8 cellular contexts compared by ENCODE assay signal in genomic region chr2:47072728-47073191, GRCh38.
DNase-seq lines count a peak whose midpoint lies in the region; ATAC-seq and TF ChIP-seq lines count a peak whose summit lies in the region.

No MANE protein-coding gene starts in this region.

- H3K36me3 Mint-ChIP-seq in WTC11 (no peaks in the 10 kb centered on the region), immature natural killer cell (peaks cover 1 to 16% (median 4%) of the 10 kb centered on the region in 3 donors)

- RAD21 ChIA-PET in HCT116 (lab: Charles Lee; ENCODE audit: low non-redundant PET in 1 of 2, low total read pairs in 2 of 2, uncharacterized antibody in 2 of 2, unreplicated experiment in 2 of 2), result no interaction called here

- H3K9me3 Mint-ChIP-seq in WTC11 (no peaks in the 10 kb centered on the region), immature natural killer cell (no peaks in the 10 kb centered on the region)

- H3K9ac ChIP-seq in HCT116 (ENCODE audit: low read length), result 0 out of 2 replicates have a peak overlapping the region, but pooled peaks have one; percentile 18

- peaks cover 72 to 100% of the 10 kb centered on the region in 2 experiments for H3K4me1 ChIP-seq in HCT116 (ENCODE audit: control insufficient read depth in 1 of 2, insufficient read depth in 2 of 2, low read length in 2 of 2)

- 0 out of 4 replicates have a peak, but pooled peaks cover 0 to 3% of the 10 kb centered on the region in 2 experiments for H3K36me3 ChIP-seq in HCT116 (ENCODE audit: control insufficient read depth in 1 of 2, insufficient read depth in 2 of 2, low read length in 2 of 2)

- peaks cover 81% of the 10 kb centered on the region for H3K79me2 ChIP-seq in HCT116 (ENCODE audit: insufficient read depth, low read length)

- CTCF ChIA-PET in HCT116 (lab: Charles Lee), result no interaction called here
- CTCF ChIA-PET in WTC11 (lab: Charles Lee), result interaction anchor here (1.2 to 3.0 kb wide), 4 partner anchors 11 to 251 kb away, joined by 3 to 13 read pairs (median 7); no protein-coding TSS in a partner anchor

- H3K4me3 Mint-ChIP-seq in WTC11, result no peak overlapping the region
- H3K4me3 Mint-ChIP-seq in immature natural killer cell, result peak overlapping the region in 2 of 5 donors; percentile 26 to 39

- BruUV-seq in HCT116 (replicated peaks; lab: Mats Ljungman, UMichigan), result no TSS peak

- H3K4me2 ChIP-seq in HCT116 (ENCODE audit: low read length), result no peak overlapping the region

- DNase-seq in HCT116 (ENCODE audit: low read depth, low spot score) (no peak), WTC11 (ENCODE audit: low spot score) (no peak), immature natural killer cell (peak in 2 of 3 donors; percentile 13 to 18), activated gamma-delta T cell treated with Interleukin-2 at 50 U/mL for 16 hours (no peak), kidney glomerular epithelial cell (lab: John Stamatoyannopoulos, UW) (no peak)

- H3K27me3 Mint-ChIP-seq in WTC11 (ENCODE audit: low read depth), result no peaks in the 10 kb centered on the region; the same call in 1 of the 2 replicates
- peaks cover 0 to 8% (median 7%) of the 10 kb centered on the region in 3 donors for H3K27me3 Mint-ChIP-seq in immature natural killer cell (ENCODE audit: low read depth in 3 of 3)

- H3K27me3 ChIP-seq in HCT116 (ENCODE audit: insufficient read depth, low read length), result no peaks in the 10 kb centered on the region

- no peak for ATAC-seq in HCT116
- ATAC-seq in WTC11, result no peak
- no peak for ATAC-seq in GM21390 (IDR thresholded peaks at IDR 0.05; ENCODE audit: unreplicated experiment)
- no peak for ATAC-seq in HG02623 (IDR thresholded peaks at IDR 0.05; ENCODE audit: unreplicated experiment)

- no peak overlapping the region for H2AFZ ChIP-seq in HCT116 (ENCODE audit: low read depth, low read length, poor library complexity, severe bottlenecking)

- H3K9me2 ChIP-seq in HCT116 (ENCODE audit: insufficient read depth), result no peaks in the 10 kb centered on the region

- no peaks in the 10 kb centered on the region for H4K20me1 ChIP-seq in HCT116 (ENCODE audit: insufficient read depth)

- no peak for TF ChIP-seq RAD21 in HCT116 (IDR thresholded peaks at IDR 0.05; ENCODE audit: low read depth)

- TF ChIP-seq POLR2A in HCT116 (IDR thresholded peaks at IDR 0.05; ENCODE audit: borderline replicate concordance, extremely low read depth, insufficient read depth, insufficient read length), result no peak

- TF ChIP-seq CTCF in HCT116 (IDR thresholded peaks at IDR 0.05 in 2 of 3, conservative IDR thresholded peaks at IDR 0.05 in 1 of 3; ENCODE audit: borderline replicate concordance in 1 of 3, insufficient read depth in 1 of 3, low read depth in 2 of 3, low read length in 2 of 3), result no peak
- TF ChIP-seq CTCF in WTC11 (IDR thresholded peaks at IDR 0.05), result no peak

- H3K27ac Mint-ChIP-seq in WTC11 (peak overlapping the region; percentile 39), immature natural killer cell (peak overlapping the region in 4 of 6 donors; percentile 15 to 66 (median 40))

- H3K4me1 Mint-ChIP-seq in WTC11 (peaks cover 58% of the 10 kb centered on the region), immature natural killer cell (peaks cover 36 to 47% of the 10 kb centered on the region in 2 donors)

- H3K27ac ChIP-seq in HCT116 (ENCODE audit: low read depth, low read length) (peak overlapping the region; percentile 71; the same call in 1 of the 2 replicates), skin epidermis (peak overlapping the region; percentile 56 to 94 (median 82))

- intact Hi-C loops in HCT116 (cut with micrococcal nuclease), result no loop called here

- no peak overlapping the region for H3K4me3 ChIP-seq in HCT116 (replicated peaks in 1 of 2; ENCODE audit: low read depth in 1 of 2, low read length in 2 of 2)
- no peak overlapping the region for H3K4me3 ChIP-seq in skin epidermis

- POLR2A ChIA-PET in HCT116 (lab: Charles Lee) (interaction anchor here (1.5 kb wide), 1 partner anchor 15 kb away, joined by 3 read pairs; no protein-coding TSS in a partner anchor), WTC11 (lab: Charles Lee) (interaction anchor here (1.3 kb wide), 1 partner anchor 272 kb away, joined by 4 read pairs; no protein-coding TSS in a partner anchor)

- H3K9me3 ChIP-seq in HCT116 (ENCODE audit: control insufficient read depth in 1 of 2, insufficient read depth in 1 of 2, low read depth in 1 of 2, low read length in 2 of 2), result no peaks in the 10 kb centered on the region

TF ChIP-seq in HCT116, 20 proteins besides CTCF, POLR2A, EP300 and RAD21:
- no peak for TF ChIP-seq ZBTB33 (IDR thresholded peaks at IDR 0.05; ENCODE audit: extremely low read depth, insufficient replicate concordance, low read length)
- TF ChIP-seq ELF1 (IDR thresholded peaks at IDR 0.05; ENCODE audit: borderline replicate concordance, low read depth), result no peak
- no peak for TF ChIP-seq SIN3A (IDR thresholded peaks at IDR 0.05; ENCODE audit: low read depth)
- no peak for TF ChIP-seq POLR2AphosphoS5 (IDR thresholded peaks at IDR 0.05; ENCODE audit: low read depth, low read length)
- TF ChIP-seq MAX (IDR thresholded peaks at IDR 0.05), result no peak
- no peak for TF ChIP-seq ZFX (IDR thresholded peaks at IDR 0.05)
- TF ChIP-seq EZH2phosphoT487 (IDR thresholded peaks at IDR 0.05; ENCODE audit: borderline replicate concordance), result no peak
- TF ChIP-seq SP1 (IDR thresholded peaks at IDR 0.05; ENCODE audit: low read depth), result no peak
- no peak for TF ChIP-seq SRF (IDR thresholded peaks at IDR 0.05; ENCODE audit: low read depth)
- TF ChIP-seq YY1 (IDR thresholded peaks at IDR 0.05; ENCODE audit: extremely low read depth, insufficient replicate concordance, low read depth, low read length), result no peak

TF ChIP-seq in WTC11, 78 proteins besides CTCF, POLR2A, EP300 and RAD21:
- TF ChIP-seq OVOL2 (CRISPR knock-in tag; IDR thresholded peaks at IDR 0.05; ENCODE audit: borderline replicate concordance) (no peak), KAT7 (CRISPR knock-in tag; IDR thresholded peaks at IDR 0.05; ENCODE audit: borderline replicate concordance) (no peak), SMAD4 (CRISPR knock-in tag; IDR thresholded peaks at IDR 0.05) (no peak), NR2C2 (CRISPR knock-in tag; IDR thresholded peaks at IDR 0.05) (no peak), AR (CRISPR knock-in tag; IDR thresholded peaks at IDR 0.05) (no peak), ZNF138 (CRISPR knock-in tag; conservative IDR thresholded peaks at IDR 0.05) (no peak), CREM (CRISPR knock-in tag; IDR thresholded peaks at IDR 0.05) (no peak), ATF1 (CRISPR knock-in tag; IDR thresholded peaks at IDR 0.05) (no peak)
- TF ChIP-seq, protein P1, sequence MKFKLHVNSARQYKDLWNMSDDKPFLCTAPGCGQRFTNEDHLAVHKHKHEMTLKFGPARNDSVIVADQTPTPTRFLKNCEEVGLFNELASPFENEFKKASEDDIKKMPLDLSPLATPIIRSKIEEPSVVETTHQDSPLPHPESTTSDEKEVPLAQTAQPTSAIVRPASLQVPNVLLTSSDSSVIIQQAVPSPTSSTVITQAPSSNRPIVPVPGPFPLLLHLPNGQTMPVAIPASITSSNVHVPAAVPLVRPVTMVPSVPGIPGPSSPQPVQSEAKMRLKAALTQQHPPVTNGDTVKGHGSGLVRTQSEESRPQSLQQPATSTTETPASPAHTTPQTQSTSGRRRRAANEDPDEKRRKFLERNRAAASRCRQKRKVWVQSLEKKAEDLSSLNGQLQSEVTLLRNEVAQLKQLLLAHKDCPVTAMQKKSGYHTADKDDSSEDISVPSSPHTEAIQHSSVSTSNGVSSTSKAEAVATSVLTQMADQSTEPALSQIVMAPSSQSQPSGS (CRISPR knock-in tag; IDR thresholded peaks at IDR 0.05; ENCODE audit: borderline replicate concordance, low read depth), result no peak

Comparison
In these comparisons a context has a peak if more than half of its experiments do, and no peak if none do; other contexts are left out.
1. DNase-seq: peak in immature natural killer cell (2 of 3); none in HCT116 (single experiment), WTC11 (single experiment), activated gamma-delta T cell treated with Interleukin-2 at 50 U/mL for 16 hours (single experiment) and kidney glomerular epithelial cell (single experiment).